8 cellular contexts compared by ENCODE assay signal in the genomic region with DNA sequence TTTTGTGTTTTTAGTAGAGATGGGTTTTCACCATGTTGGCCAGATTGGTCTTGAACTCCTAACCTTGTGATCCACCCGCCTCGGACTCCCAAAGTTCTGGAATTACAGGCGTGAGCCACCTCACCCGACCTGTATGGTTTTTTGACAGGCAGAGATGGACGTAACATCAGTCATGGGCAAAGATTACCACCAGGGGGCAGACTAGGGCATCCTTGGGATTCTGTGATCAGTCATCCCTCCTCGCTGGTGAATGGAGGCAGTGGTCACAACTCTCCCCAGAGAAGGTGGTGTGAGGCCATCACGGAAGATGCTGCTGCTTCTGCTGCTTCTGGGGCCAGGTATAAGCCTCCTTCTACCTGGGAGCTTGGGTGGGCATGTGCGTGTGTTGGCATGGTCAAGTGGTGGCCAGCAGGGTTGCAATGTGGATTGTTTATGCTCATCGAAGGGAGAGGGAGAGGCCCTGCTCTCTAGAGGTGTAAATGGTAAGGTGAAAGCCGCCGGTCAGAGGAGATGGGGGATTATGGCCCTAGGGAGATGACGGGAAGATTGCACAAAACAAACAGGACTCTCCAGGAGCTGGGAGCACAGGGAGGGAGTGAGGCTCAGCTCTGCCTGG.
DNase-seq lines count a peak whose midpoint lies in the region; ATAC-seq and TF ChIP-seq lines count a peak whose summit lies in the region.

No MANE protein-coding gene starts in this region.

- peaks cover 0 to 3% (median 0%) of the 10 kb centered on the region in 7 donors for H3K9me3 Mint-ChIP-seq in CD4-positive, CD25-positive, alpha-beta regulatory T cell

- H3K27me3 ChIP-seq in CD4-positive, CD25-positive, alpha-beta regulatory T cell (ENCODE audit: control insufficient read depth, insufficient read depth, low read length) = no peaks in the 10 kb centered on the region
- H3K27me3 ChIP-seq in suprapubic skin = peaks cover 11% of the 10 kb centered on the region

- no peak for TF ChIP-seq EP300 in suprapubic skin (IDR thresholded peaks at IDR 0.05)

- H3K4me1 ChIP-seq in CD4-positive, CD25-positive, alpha-beta regulatory T cell (ENCODE audit: control insufficient read depth, insufficient read depth, low read length, poor library complexity, severe bottlenecking) = no peaks in the 10 kb centered on the region
- H3K4me1 ChIP-seq in suprapubic skin = no peaks in the 10 kb centered on the region

- no peaks in the 10 kb centered on the region for H3K36me3 ChIP-seq in CD4-positive, CD25-positive, alpha-beta regulatory T cell (ENCODE audit: control insufficient read depth, insufficient read depth, low read length)
- H3K36me3 ChIP-seq in suprapubic skin = no peaks in the 10 kb centered on the region

- ATAC-seq in CD4-positive, CD25-positive, alpha-beta regulatory T cell (ENCODE audit: low read depth in 2 of 2) = peak; percentile 76 to 83
- ATAC-seq in GM19035 (IDR thresholded peaks at IDR 0.05; ENCODE audit: unreplicated experiment) (peak; percentile 83), HG03439 (IDR thresholded peaks at IDR 0.05; ENCODE audit: unreplicated experiment) (peak; percentile 89)

- H3K36me3 Mint-ChIP-seq in CD4-positive, CD25-positive, alpha-beta regulatory T cell = peaks cover 6% of the 10 kb centered on the region

- peak; percentile 53 to 67 (median 67) for DNase-seq in CD4-positive, CD25-positive, alpha-beta regulatory T cell
- peak; percentile 48 for DNase-seq in T follicular helper cell (ENCODE audit: low read depth)
- DNase-seq in activated naive CD8-positive, alpha-beta T cell treated with anti-CD3 and anti-CD28 coated beads, Interleukin-2, amount 50 U/mL, for 16 hours (ENCODE audit: low read depth, low spot score) = peak; percentile 42
- DNase-seq in inferior parietal cortex (ENCODE audit: extremely low spot score) = peak; percentile 44
- peak; percentile 35 to 43 (median 41) for DNase-seq in stimulated activated CD4-positive, alpha-beta T cell treated with anti-CD3 and anti-CD28 coated beads, TNF-alpha, amount 100 ng/mL, for 1 hour (ENCODE audit: low read depth in 3 of 3, low spot score in 1 of 3)
- no peak for DNase-seq in suprapubic skin (ENCODE audit: low spot score in 2 of 2)

- H3K4me3 ChIP-seq in CD4-positive, CD25-positive, alpha-beta regulatory T cell (ENCODE audit: low read depth, low read length) = peak overlapping the region; percentile 48
- no peak overlapping the region for H3K4me3 ChIP-seq in suprapubic skin

- peak in 1 of 2 donors; percentile 54 for TF ChIP-seq CTCF in suprapubic skin (IDR thresholded peaks at IDR 0.05)

- H3K27ac ChIP-seq in CD4-positive, CD25-positive, alpha-beta regulatory T cell (ENCODE audit: insufficient read depth, low read length, poor library complexity, severe bottlenecking) = no peak overlapping the region
- no peak overlapping the region for H3K27ac ChIP-seq in suprapubic skin

- WGBS in suprapubic skin = 65% methylated on average over 12 of the region's 12 CpGs

- no peaks in the 10 kb centered on the region for H3K9me3 ChIP-seq in CD4-positive, CD25-positive, alpha-beta regulatory T cell (ENCODE audit: control insufficient read depth in 2 of 2, low read length in 2 of 2)
- no peaks in the 10 kb centered on the region for H3K9me3 ChIP-seq in suprapubic skin

- peak overlapping the region; percentile 88 to 91 (median 90) for H3K4me3 Mint-ChIP-seq in CD4-positive, CD25-positive, alpha-beta regulatory T cell

- H3K27me3 Mint-ChIP-seq in CD4-positive, CD25-positive, alpha-beta regulatory T cell = no peaks in the 10 kb centered on the region

- peaks cover 0 to 12% (median 2%) of the 10 kb centered on the region in 4 donors for H3K4me1 Mint-ChIP-seq in CD4-positive, CD25-positive, alpha-beta regulatory T cell

- no peak for TF ChIP-seq POLR2A in suprapubic skin (IDR thresholded peaks at IDR 0.05)

- H3K27ac Mint-ChIP-seq in CD4-positive, CD25-positive, alpha-beta regulatory T cell = peak overlapping the region; percentile 84 to 94 (median 88)

Comparison
In these comparisons a context has a peak if more than half of its experiments do, and no peak if none do; other contexts are left out.
1. DNase-seq: peak in CD4-positive, CD25-positive, alpha-beta regulatory T cell (3 of 3), T follicular helper cell (single experiment), activated naive CD8-positive, alpha-beta T cell treated with anti-CD3 and anti-CD28 coated beads, Interleukin-2, amount 50 U/mL, for 16 hours (single experiment), inferior parietal cortex (single experiment) and stimulated activated CD4-positive, alpha-beta T cell treated with anti-CD3 and anti-CD28 coated beads, TNF-alpha, amount 100 ng/mL, for 1 hour (3 of 3); none in suprapubic skin (0 of 2).
2. Peak in every context shown above with its lines, with median percentiles within 50 percentile points of each other: ATAC-seq.